In genomic region chr12:78888583-78888982, GRCh38 we compare ENCODE assay signal across 13 cellular contexts. TPM values are rescaled to one million over a fixed set of nuclear protein-coding genes. Genes with fewer than 3 reads are reported as not detected.
DNase-seq lines count a peak whose midpoint lies in the region; ATAC-seq, FAIRE-seq and TF ChIP-seq lines count a peak whose summit lies in the region.
"Had no signal": no experiment of that assay in that cellular context is flagged by ENCODE, and none has a peak within 500 bp of the region (broad histone marks: within the 10 kb centered on the region; RNA-seq: fewer than 3 reads in every experiment).

No MANE protein-coding gene starts in this region.

- intact Hi-C loops in transverse colon (cut with DNase I; ENCODE audit: low total_unique reads) (no loop called here), tibial artery (cut with DNase I; ENCODE audit: low total_unique reads) (no loop called here)

- 64 to 76% methylated on average over 3 of the region's 3 CpGs for WGBS in transverse colon (ENCODE audit: low coverage in 1 of 2), 2 donors

- H3K9me3 ChIP-seq in transverse colon (no peaks in the 10 kb centered on the region), tibial artery (no peaks in the 10 kb centered on the region)
- H3K9me3 ChIP-seq: testis had no signal

- H3K4me3 ChIP-seq in transverse colon: no peak overlapping the region
- H3K4me3 ChIP-seq in tibial artery: no peak overlapping the region
- H3K4me3 ChIP-seq: hepatocyte, testis had no signal

- in situ Hi-C loops in ACHN (cut with HindIII; ENCODE audit: low pct_ligation_motif_present, low pct_unique_long_range_greater_than_20kb, low sequenced_read_pairs) (no loop called here), transverse colon (cut with MboI; ENCODE audit: low pct_ligation_motif_present in 1 of 4, low pct_unique_long_range_greater_than_20kb in 1 of 4, low sequenced_read_pairs in 3 of 4) (no loop called here)

- TF ChIP-seq POLR2A in transverse colon (IDR thresholded peaks at IDR 0.05): no peak

- TF ChIP-seq CTCF in transverse colon (IDR thresholded peaks at IDR 0.05) (no peak), tibial artery (IDR thresholded peaks at IDR 0.05) (no peak)

- H3K4me1 ChIP-seq in transverse colon (no peaks in the 10 kb centered on the region), tibial artery (no peaks in the 10 kb centered on the region)
- H3K4me1 ChIP-seq: testis had no signal

- FAIRE-seq in RCC 7860 (lab: Jason Lieb, UNC): peak; percentile 53

- H3K27me3 ChIP-seq in transverse colon (no peaks in the 10 kb centered on the region), tibial artery (no peaks in the 10 kb centered on the region)
- H3K27me3 ChIP-seq: hepatocyte, testis had no signal

- H3K36me3 ChIP-seq in transverse colon (no peaks in the 10 kb centered on the region), tibial artery (no peaks in the 10 kb centered on the region)

- H3K27ac ChIP-seq in transverse colon (no peak overlapping the region), substantia nigra (ENCODE audit: low read depth, low read length, poor library complexity, severe bottlenecking) (no peak overlapping the region), tibial artery (no peak overlapping the region)
- H3K27ac ChIP-seq: hepatocyte, testis had no signal

- peak; percentile 98 for ATAC-seq in GM19452 (IDR thresholded peaks at IDR 0.05; ENCODE audit: unreplicated experiment)
- peak; percentile 64 for ATAC-seq in HG03045 (IDR thresholded peaks at IDR 0.05; ENCODE audit: unreplicated experiment)
- ATAC-seq: activated CD4-positive, CD25-positive, alpha-beta regulatory T cell treated with anti-CD3 and anti-CD28 coated beads, Interleukin-2, amount 50 U/mL, for 24 hours had no signal

- DNase-seq in ACHN: peak; percentile 77
- peak; percentile 62 for DNase-seq in RCC 7860 (ENCODE audit: low spot score)
- no peak for DNase-seq in transverse colon
- DNase-seq in substantia nigra (lab: John Stamatoyannopoulos, UW): no peak
- no peak for DNase-seq in tibial artery
- no peak for DNase-seq in activated CD8-positive, alpha-beta memory T cell treated with anti-CD3 and anti-CD28 coated beads for 24 hours
- DNase-seq: H7, NCI-H526 treated with DMSO at 0.1 percent for 48 hours, testis had no signal

- no peak for TF ChIP-seq EP300 in transverse colon (IDR thresholded peaks at IDR 0.05; ENCODE audit: low read depth)

RNA-seq across cellular contexts. Expression of gene SYT1, which starts 24.0 kb away (rescaled TPM):
- total RNA-seq in transverse colon: 1 to 10 TPM in 3 of 4 donors, under 1 TPM in 1; 0.60 to 4.9 (median 2.1) TPM

Comparison
In these comparisons a context has a peak if more than half of its experiments do, and no peak if none do; other contexts are left out.
1. DNase-seq: peak in ACHN (single experiment) and RCC 7860 (single experiment); none in transverse colon (single experiment), substantia nigra (0 of 49), tibial artery (0 of 2) and activated CD8-positive, alpha-beta memory T cell treated with anti-CD3 and anti-CD28 coated beads for 24 hours (single experiment).